In genomic region chr15:79459666-79460065, GRCh38 we compare ENCODE assay signal across 8 cellular contexts.
"Had no signal": no experiment of that assay in that cellular context is flagged by ENCODE, and none has a peak within 500 bp of the region (broad histone marks: within the 10 kb centered on the region; RNA-seq: fewer than 3 reads in every experiment).

No MANE protein-coding gene starts in this region.

- ATAC-seq: HCT116, HepG2 had no signal

- H3K27ac Mint-ChIP-seq: HFFc6, IgD-negative memory B cell had no signal

- DNase-seq: GM23248, GOT3, H7, HFFc6, KBM-7 had no signal

- H3K4me3 Mint-ChIP-seq: HFFc6, IgD-negative memory B cell had no signal

- H3K4me1 Mint-ChIP-seq: IgD-negative memory B cell had no signal

- H3K9me3 Mint-ChIP-seq: HFFc6 had no signal
